Comparison of ENCODE assay signal across 8 cellular contexts in genomic region chr10:124125305-124126116, GRCh38. TPM values are rescaled to one million over a fixed set of nuclear protein-coding genes. Genes with fewer than 3 reads are reported as not detected.
DNase-seq lines count a peak whose midpoint lies in the region; ATAC-seq, FAIRE-seq and TF ChIP-seq lines count a peak whose summit lies in the region.

No MANE protein-coding gene starts in this region.

- TF ChIP-seq POLR2A in erythroblast (IDR thresholded peaks at IDR 0.05; ENCODE audit: low read length): no peak

- H3K9ac ChIP-seq in BLaER1: no peak overlapping the region

- in situ Hi-C loops in astrocyte of the spinal cord (cut with HindIII; ENCODE audit: low sequenced_read_pairs): no loop called here

- no peaks in the 10 kb centered on the region for H3K9me3 ChIP-seq in BLaER1
- H3K9me3 ChIP-seq in lower lobe of right lung: no peaks in the 10 kb centered on the region

- H3K27ac ChIP-seq in BLaER1 (peak overlapping the region; percentile 52), lower lobe of right lung (no peak overlapping the region)

- no peak for FAIRE-seq in HTR-8/SVneo (lab: Jason Lieb, UNC)

- H3K4me1 ChIP-seq in BLaER1: peaks cover 94% of the 10 kb centered on the region
- H3K4me1 ChIP-seq in lower lobe of right lung: peaks cover 14% of the 10 kb centered on the region

- TF ChIP-seq CTCF in astrocyte of the spinal cord (IDR thresholded peaks at IDR 0.05; ENCODE audit: low read depth, low read length): peak; percentile 43
- peak; percentile 20 for TF ChIP-seq CTCF in lower lobe of right lung (IDR thresholded peaks at IDR 0.05)

- H3K36me3 ChIP-seq in BLaER1 (no peaks in the 10 kb centered on the region), lower lobe of right lung (no peaks in the 10 kb centered on the region)

- peak overlapping the region; percentile 56 for H3K4me2 ChIP-seq in BLaER1

- ATAC-seq in lower lobe of right lung (no peak), HG02610 (IDR thresholded peaks at IDR 0.05; ENCODE audit: unreplicated experiment) (no peak), GM21576 (IDR thresholded peaks at IDR 0.05; ENCODE audit: unreplicated experiment) (no peak)

- H4K20me1 ChIP-seq in BLaER1: no peaks in the 10 kb centered on the region

- H3K4me3 ChIP-seq in BLaER1 (no peak overlapping the region), astrocyte of the spinal cord (ENCODE audit: low read depth, low read length) (no peak overlapping the region), lower lobe of right lung (no peak overlapping the region)

- DNase-seq in HTR-8/SVneo (ENCODE audit: insufficient read length, low spot score): peak; percentile 45
- DNase-seq in astrocyte of the spinal cord (ENCODE audit: low read depth, low spot score): no peak
- no peak for DNase-seq in lower lobe of right lung
- no peak for DNase-seq in activated CD4-positive, CD25-positive, alpha-beta regulatory T cell (lab: John Stamatoyannopoulos, UW)
- no peak for DNase-seq in erythroblast (lab: John Stamatoyannopoulos, UW)

- intact Hi-C loops in lower lobe of right lung (cut with DNase I): no loop called here

- H3K27me3 ChIP-seq in BLaER1: no peaks in the 10 kb centered on the region
- H3K27me3 ChIP-seq in lower lobe of right lung (ENCODE audit: low read depth): no peaks in the 10 kb centered on the region

RNA-seq across cellular contexts. Expression of gene CHST15, which starts 32.1 kb away (rescaled TPM):
- total RNA-seq in lower lobe of right lung: 36.5 TPM
